Comparison of ENCODE assay signal across 8 cellular contexts in the genomic region with DNA sequence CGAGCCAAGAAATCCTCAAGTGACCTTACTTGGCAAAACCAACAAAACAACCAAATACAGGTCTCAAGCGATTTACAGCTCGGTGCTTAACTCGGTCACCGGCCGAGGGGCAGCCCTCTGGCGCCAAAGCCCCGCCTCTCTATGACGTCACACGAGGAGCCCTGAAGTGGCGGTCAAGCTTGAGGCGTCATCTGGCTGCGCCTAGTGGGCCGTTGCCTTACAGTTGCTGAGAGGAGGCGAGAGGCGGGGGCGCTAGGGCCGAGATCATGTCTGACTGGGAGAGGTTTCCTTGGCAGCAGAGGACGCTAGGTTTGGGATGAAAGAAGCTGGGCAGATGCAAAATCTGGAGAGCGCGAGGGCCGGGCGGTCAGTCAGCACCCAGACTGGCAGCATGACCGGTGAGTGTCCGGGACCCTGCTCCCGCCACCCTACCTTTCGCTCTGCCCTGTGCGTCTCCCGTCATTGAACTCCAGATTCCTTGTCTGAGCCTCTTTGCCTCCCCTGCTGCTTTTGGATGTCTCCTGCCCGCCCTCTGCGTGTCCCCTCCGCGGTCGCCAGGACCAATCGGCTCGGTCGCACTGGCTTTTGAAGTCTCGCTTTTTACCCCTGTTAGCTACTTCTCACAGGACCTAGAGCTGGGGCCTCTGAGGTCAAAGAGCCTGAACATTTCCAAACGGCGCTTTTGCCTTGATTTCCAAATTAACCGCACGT. TPM values are rescaled to one million over a fixed set of nuclear protein-coding genes. Genes with fewer than 3 reads are reported as not detected.
A peak's percentile ranks its signal among the peaks of the same experiment; 100 is the strongest.
DNase-seq lines count a peak whose midpoint lies in the region; ATAC-seq and TF ChIP-seq lines count a peak whose summit lies in the region.

A gene (plus strand): TSS at position 204 of the 711 bp plus-strand sequence. CDS start 113 bp downstream, at position 317.

- DNase-seq in GM04503 (ENCODE audit: low read depth) (peak; percentile 64), HFF-Myc (ENCODE audit: extremely low read depth, low read depth) (peak; percentile 79), NAMALWA (ENCODE audit: low spot score) (peak; percentile 97), SKM-1 (lab: John Stamatoyannopoulos, UW; ENCODE audit: unreplicated experiment) (peak; percentile 95), glomerular visceral epithelial cell (ENCODE audit: extremely low spot score) (peak; percentile 94), omental fat pad (ENCODE audit: low spot score) (peak; percentile 94), thoracic aorta (ENCODE audit: low spot score) (peak; percentile 95)

- no peaks in the 10 kb centered on the region for H3K27me3 Mint-ChIP-seq in activated naive CD8-positive, alpha-beta T cell

- peak within 1 kb of the TSS; percentile 96 for H3K27ac Mint-ChIP-seq in activated naive CD8-positive, alpha-beta T cell

- H3K36me3 ChIP-seq in thoracic aorta = no peaks in the 10 kb centered on the region

- H3K4me1 Mint-ChIP-seq in activated naive CD8-positive, alpha-beta T cell (ENCODE audit: low read depth) = peaks cover 46% of the 10 kb centered on the region

- peaks cover 10 to 21% of the 10 kb centered on the region in 2 donors for H3K4me1 ChIP-seq in thoracic aorta (ENCODE audit: control insufficient read depth in 1 of 2, low read depth in 2 of 2)

- no peaks in the 10 kb centered on the region for H3K27me3 ChIP-seq in thoracic aorta (replicated peaks; ENCODE audit: insufficient read depth)

- H3K4me3 ChIP-seq in HFF-Myc (replicated peaks; ENCODE audit: low read depth, low read length) = peak within 1 kb of the TSS; percentile 90
- peak within 1 kb of the TSS; percentile 89 for H3K4me3 ChIP-seq in thoracic aorta

- TF ChIP-seq CTCF in HFF-Myc (IDR thresholded peaks at IDR 0.05; ENCODE audit: low read depth, low read length, missing control alignments) (no peak), omental fat pad (IDR thresholded peaks at IDR 0.05) (no peak), thoracic aorta (IDR thresholded peaks at IDR 0.05) (no peak)

- peak within 1 kb of the TSS; percentile 99 for H3K4me3 Mint-ChIP-seq in activated naive CD8-positive, alpha-beta T cell

- peak within 1 kb of the TSS; percentile 92 to 94 for H3K27ac ChIP-seq in thoracic aorta

- H3K9me3 ChIP-seq in thoracic aorta = no peaks in the 10 kb centered on the region

- no peaks in the 10 kb centered on the region for H3K9me3 Mint-ChIP-seq in activated naive CD8-positive, alpha-beta T cell (ENCODE audit: low read depth)

- ATAC-seq in omental fat pad (ENCODE audit: low FRiP score) (peak; percentile 99), thoracic aorta (ENCODE audit: insufficient number of reproducible peaks, low FRiP score, low read depth) (peak; percentile 93)

- H3K36me3 Mint-ChIP-seq in activated naive CD8-positive, alpha-beta T cell = no peaks in the 10 kb centered on the region

RNA-seq across cellular contexts. Expression of the gene that starts here (rescaled TPM):
- total RNA-seq in omental fat pad = 1 to 10 TPM; 4.5 to 9.6 (median 7.7) TPM
- 10 to 100 TPM; 12.8 to 18.5 TPM for total RNA-seq in thoracic aorta

Comparison
In these comparisons a context has a peak if more than half of its experiments do, and no peak if none do; other contexts are left out.
1. Peak in every context shown above with its lines: DNase-seq, ATAC-seq, H3K4me3 ChIP-seq and H3K27ac ChIP-seq.